1 cellular context compared by ENCODE assay signal in the genomic region with DNA sequence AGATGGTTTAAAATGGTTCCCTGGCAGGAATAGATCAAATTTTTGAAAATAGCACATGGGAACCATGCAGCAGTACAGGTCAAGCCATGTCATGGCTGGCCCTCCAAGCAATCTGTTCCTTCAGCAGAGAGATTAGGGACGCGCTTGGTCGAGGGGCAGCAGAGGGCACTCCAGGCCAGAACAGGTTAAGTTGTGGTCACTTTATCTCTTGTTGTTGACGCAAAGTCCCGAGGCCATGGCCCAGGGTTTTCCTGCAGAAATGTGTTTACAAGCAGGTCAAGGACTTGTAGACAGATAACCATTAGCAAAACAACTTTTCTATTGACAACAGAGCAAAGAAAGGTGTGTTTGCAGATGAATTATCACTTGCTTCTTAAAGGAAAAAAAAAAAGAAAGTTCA.
TF ChIP-seq lines count a peak whose summit lies in the region.

No MANE protein-coding gene starts in this region.

TF ChIP-seq in HCT116, 20 proteins besides CTCF, POLR2A, EP300 and RAD21 (continued from another document):
- TF ChIP-seq, protein P1, sequence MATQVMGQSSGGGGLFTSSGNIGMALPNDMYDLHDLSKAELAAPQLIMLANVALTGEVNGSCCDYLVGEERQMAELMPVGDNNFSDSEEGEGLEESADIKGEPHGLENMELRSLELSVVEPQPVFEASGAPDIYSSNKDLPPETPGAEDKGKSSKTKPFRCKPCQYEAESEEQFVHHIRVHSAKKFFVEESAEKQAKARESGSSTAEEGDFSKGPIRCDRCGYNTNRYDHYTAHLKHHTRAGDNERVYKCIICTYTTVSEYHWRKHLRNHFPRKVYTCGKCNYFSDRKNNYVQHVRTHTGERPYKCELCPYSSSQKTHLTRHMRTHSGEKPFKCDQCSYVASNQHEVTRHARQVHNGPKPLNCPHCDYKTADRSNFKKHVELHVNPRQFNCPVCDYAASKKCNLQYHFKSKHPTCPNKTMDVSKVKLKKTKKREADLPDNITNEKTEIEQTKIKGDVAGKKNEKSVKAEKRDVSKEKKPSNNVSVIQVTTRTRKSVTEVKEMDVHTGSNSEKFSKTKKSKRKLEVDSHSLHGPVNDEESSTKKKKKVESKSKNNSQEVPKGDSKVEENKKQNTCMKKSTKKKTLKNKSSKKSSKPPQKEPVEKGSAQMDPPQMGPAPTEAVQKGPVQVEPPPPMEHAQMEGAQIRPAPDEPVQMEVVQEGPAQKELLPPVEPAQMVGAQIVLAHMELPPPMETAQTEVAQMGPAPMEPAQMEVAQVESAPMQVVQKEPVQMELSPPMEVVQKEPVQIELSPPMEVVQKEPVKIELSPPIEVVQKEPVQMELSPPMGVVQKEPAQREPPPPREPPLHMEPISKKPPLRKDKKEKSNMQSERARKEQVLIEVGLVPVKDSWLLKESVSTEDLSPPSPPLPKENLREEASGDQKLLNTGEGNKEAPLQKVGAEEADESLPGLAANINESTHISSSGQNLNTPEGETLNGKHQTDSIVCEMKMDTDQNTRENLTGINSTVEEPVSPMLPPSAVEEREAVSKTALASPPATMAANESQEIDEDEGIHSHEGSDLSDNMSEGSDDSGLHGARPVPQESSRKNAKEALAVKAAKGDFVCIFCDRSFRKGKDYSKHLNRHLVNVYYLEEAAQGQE (IDR thresholded peaks at IDR 0.05; ENCODE audit: low read depth), result no peak
- TF ChIP-seq TCF7L2 (IDR thresholded peaks at IDR 0.05; ENCODE audit: borderline replicate concordance, extremely low read depth, insufficient read depth, insufficient read length) (no peak), EGR1 (IDR thresholded peaks at IDR 0.05; ENCODE audit: low read depth) (no peak), YY1 (IDR thresholded peaks at IDR 0.05; ENCODE audit: extremely low read depth, insufficient replicate concordance, low read depth, low read length) (no peak), POLR2AphosphoS5 (IDR thresholded peaks at IDR 0.05; ENCODE audit: low read depth, low read length) (no peak), EZH2phosphoT487 (IDR thresholded peaks at IDR 0.05; ENCODE audit: borderline replicate concordance) (no peak), SIN3A (IDR thresholded peaks at IDR 0.05; ENCODE audit: low read depth) (no peak), CEBPB (IDR thresholded peaks at IDR 0.05; ENCODE audit: low read depth) (no peak), SRF (IDR thresholded peaks at IDR 0.05; ENCODE audit: low read depth) (no peak), JUND (IDR thresholded peaks at IDR 0.05) (no peak), ZNF274 (IDR thresholded peaks at IDR 0.05; ENCODE audit: low read depth, low read length) (no peak), ELF1 (IDR thresholded peaks at IDR 0.05; ENCODE audit: borderline replicate concordance, low read depth) (no peak)
- TF ChIP-seq, protein P2, sequence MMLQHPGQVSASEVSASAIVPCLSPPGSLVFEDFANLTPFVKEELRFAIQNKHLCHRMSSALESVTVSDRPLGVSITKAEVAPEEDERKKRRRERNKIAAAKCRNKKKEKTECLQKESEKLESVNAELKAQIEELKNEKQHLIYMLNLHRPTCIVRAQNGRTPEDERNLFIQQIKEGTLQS (IDR thresholded peaks at IDR 0.05), result no peak
- TF ChIP-seq, protein P3, sequence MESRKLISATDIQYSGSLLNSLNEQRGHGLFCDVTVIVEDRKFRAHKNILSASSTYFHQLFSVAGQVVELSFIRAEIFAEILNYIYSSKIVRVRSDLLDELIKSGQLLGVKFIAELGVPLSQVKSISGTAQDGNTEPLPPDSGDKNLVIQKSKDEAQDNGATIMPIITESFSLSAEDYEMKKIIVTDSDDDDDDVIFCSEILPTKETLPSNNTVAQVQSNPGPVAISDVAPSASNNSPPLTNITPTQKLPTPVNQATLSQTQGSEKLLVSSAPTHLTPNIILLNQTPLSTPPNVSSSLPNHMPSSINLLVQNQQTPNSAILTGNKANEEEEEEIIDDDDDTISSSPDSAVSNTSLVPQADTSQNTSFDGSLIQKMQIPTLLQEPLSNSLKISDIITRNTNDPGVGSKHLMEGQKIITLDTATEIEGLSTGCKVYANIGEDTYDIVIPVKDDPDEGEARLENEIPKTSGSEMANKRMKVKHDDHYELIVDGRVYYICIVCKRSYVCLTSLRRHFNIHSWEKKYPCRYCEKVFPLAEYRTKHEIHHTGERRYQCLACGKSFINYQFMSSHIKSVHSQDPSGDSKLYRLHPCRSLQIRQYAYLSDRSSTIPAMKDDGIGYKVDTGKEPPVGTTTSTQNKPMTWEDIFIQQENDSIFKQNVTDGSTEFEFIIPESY (IDR thresholded peaks at IDR 0.05; ENCODE audit: extremely low read depth, insufficient replicate concordance, low read length), result no peak
